25 cellular contexts compared by ENCODE assay signal in the genomic region with DNA sequence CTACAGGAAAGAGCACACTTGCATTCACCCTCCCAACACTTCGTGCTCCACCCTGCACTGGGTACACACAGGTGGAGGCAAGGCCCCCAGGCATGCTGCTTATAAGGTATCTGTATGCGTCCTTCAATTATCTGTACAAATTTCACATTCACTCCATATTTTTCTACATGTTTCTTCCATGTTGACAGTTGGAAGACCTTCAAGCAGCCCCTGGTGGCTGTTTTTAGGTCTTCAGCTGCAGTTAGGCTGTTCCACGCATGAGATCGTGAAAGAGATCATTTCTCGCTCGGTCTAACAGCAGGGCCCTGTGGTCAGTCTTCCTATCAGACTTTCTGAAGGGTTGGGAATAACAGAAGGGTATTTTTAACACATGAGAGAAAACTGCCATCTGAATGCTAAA. TPM values are rescaled to one million over a fixed set of nuclear protein-coding genes. Genes with fewer than 3 reads are reported as not detected.
DNase-seq lines count a peak whose midpoint lies in the region; ATAC-seq and TF ChIP-seq lines count a peak whose summit lies in the region.
"Had no signal": no experiment of that assay in that cellular context is flagged by ENCODE, and none has a peak within 500 bp of the region (broad histone marks: within the 10 kb centered on the region; RNA-seq: fewer than 3 reads in every experiment).

No MANE protein-coding gene starts in this region.

- CTCF ChIA-PET in activated CD4-positive, alpha-beta memory T cell treated with anti-CD3 and anti-CD28 coated beads, Interleukin-2, amount 10 ng/mL, durations not matched to agents 7 days and 5 days (lab: Charles Lee), result no interaction called here

- peaks cover 6% of the 10 kb centered on the region for H3K4me1 Mint-ChIP-seq in activated CD4-positive, alpha-beta memory T cell treated with anti-CD3 and anti-CD28 coated beads, Interleukin-2, amount 10 ng/mL, durations not matched to agents 7 days and 5 days
- H3K4me1 Mint-ChIP-seq: nephron had no signal

- H2AK5ac ChIP-seq in trophoblast cell (ENCODE audit: low read length), result no peak overlapping the region

- peaks cover 11% of the 10 kb centered on the region for H3K9me3 Mint-ChIP-seq in activated CD4-positive, alpha-beta memory T cell treated with anti-CD3 and anti-CD28 coated beads, Interleukin-2, amount 10 ng/mL, durations not matched to agents 7 days and 5 days

- H2BK12ac ChIP-seq in trophoblast cell (ENCODE audit: low read length), result no peak overlapping the region

- H3F3A ChIP-seq in Loucy (ENCODE audit: low read depth), result no peaks in the 10 kb centered on the region

- H3K27ac ChIP-seq in trophoblast cell (ENCODE audit: low read depth, low read length), result no peak overlapping the region
- H3K27ac ChIP-seq: heart right ventricle, psoas muscle, skin epidermis, stomach, transverse colon had no signal

- peaks cover 6% of the 10 kb centered on the region for H3K36me3 ChIP-seq in GM06990 (ENCODE audit: control insufficient read depth, insufficient read depth, low read length)
- H3K36me3 ChIP-seq in Loucy (ENCODE audit: insufficient read depth, low read length), result peaks cover 10% of the 10 kb centered on the region; the same call in 1 of the 2 replicates
- H3K36me3 ChIP-seq in trophoblast cell (ENCODE audit: control insufficient read depth in 1 of 2, insufficient read depth in 2 of 2, low read length in 2 of 2), result no peaks in the 10 kb centered on the region
- H3K36me3 ChIP-seq: HAP-1, stomach, transverse colon had no signal

- no peaks in the 10 kb centered on the region for H3K79me1 ChIP-seq in trophoblast cell (ENCODE audit: low read length)

- H3K36me3 Mint-ChIP-seq in activated CD4-positive, alpha-beta memory T cell treated with anti-CD3 and anti-CD28 coated beads, Interleukin-2, amount 10 ng/mL, durations not matched to agents 7 days and 5 days (ENCODE audit: low read depth), result peaks cover 43% of the 10 kb centered on the region

- TF ChIP-seq CTCF in GM06990 (IDR thresholded peaks at IDR 0.05; ENCODE audit: insufficient read depth, low read length, poor library complexity, severe bottlenecking) (peak; percentile 26), Loucy (conservative IDR thresholded peaks at IDR 0.05; ENCODE audit: low read length) (peak; percentile 45), choroid plexus epithelial cell (conservative IDR thresholded peaks at IDR 0.05; ENCODE audit: low read depth, low read length) (peak; percentile 39)

- no CpG with 5 or more reads among the region's 6 CpGs for WGBS in trophoblast cell (ENCODE audit: extremely low coverage, insufficient coverage, insufficient read length)

- DNase-seq in GM06990 (ENCODE audit: extremely low read depth, insufficient read length) (no peak), choroid plexus epithelial cell (ENCODE audit: low read depth) (no peak), trophoblast cell (peak; percentile 27 to 80)
- no peak for DNase-seq in central memory CD4-positive, alpha-beta T cell
- DNase-seq in activated CD4-positive, alpha-beta memory T cell treated with anti-CD3 and anti-CD28 coated beads, Interleukin-2, amount 10 ng/mL, durations not matched to agents 7 days and 5 days, result no peak
- DNase-seq: activated CD8-positive, alpha-beta T cell treated with anti-CD3 and anti-CD28 coated beads, Interleukin-2, amount 10 ng/mL, durations not matched to agents 7 days and 5 days; activated naive CD4-positive, alpha-beta T cell treated with anti-CD3 and anti-CD28 coated beads, Interleukin-2, amount 50 U/mL, for 16 hours; activated T-cell treated with anti-CD3 and anti-CD28 coated beads, Interleukin-2, amount 50 U/mL, for 4 hours; AML-193; anterior cingulate cortex; effector CD8-positive, alpha-beta T cell; heart right ventricle; NCI-H1417; NCI-H510A treated with DMSO at 0.1 percent for 48 hours; psoas muscle; stimulated activated CD4-positive, alpha-beta T cell treated with anti-CD3 and anti-CD28 coated beads, Interleukin-2, amount 100 ng/mL, for 48 hours; stomach; transverse colon had no signal

- no peaks in the 10 kb centered on the region for H3K9me2 ChIP-seq in Loucy (replicated peaks; ENCODE audit: low read depth, low read length)

- H4K8ac ChIP-seq in trophoblast cell (ENCODE audit: low read depth, low read length), result no peak overlapping the region

- POLR2A ChIA-PET in activated CD4-positive, alpha-beta memory T cell treated with anti-CD3 and anti-CD28 coated beads, Interleukin-2, amount 10 ng/mL, durations not matched to agents 7 days and 5 days (lab: Charles Lee), result no interaction called here

- H3K4me3 Mint-ChIP-seq in activated CD4-positive, alpha-beta memory T cell treated with anti-CD3 and anti-CD28 coated beads, Interleukin-2, amount 10 ng/mL, durations not matched to agents 7 days and 5 days, result no peak overlapping the region
- H3K4me3 Mint-ChIP-seq: activated CD8-positive, alpha-beta T cell treated with anti-CD3 and anti-CD28 coated beads, Interleukin-2, amount 10 ng/mL, durations not matched to agents 7 days and 5 days; activated T-cell treated with anti-CD3 and anti-CD28 coated beads, Interleukin-2, amount 50 U/mL, for 4 hours; nephron had no signal

- H3K4ac ChIP-seq in trophoblast cell (ENCODE audit: low read depth, low read length), result no peak overlapping the region

- H3K4me1 ChIP-seq in Loucy (ENCODE audit: insufficient read depth, low read length, poor library complexity, severe bottlenecking) (peaks cover 27% of the 10 kb centered on the region), trophoblast cell (ENCODE audit: control insufficient read depth in 1 of 2, insufficient read depth in 2 of 2, low read length in 2 of 2) (no peaks in the 10 kb centered on the region)
- H3K4me1 ChIP-seq: HAP-1, heart right ventricle, psoas muscle, stomach, transverse colon had no signal

- H3K27me3 ChIP-seq in GM06990 (replicated peaks; ENCODE audit: control insufficient read depth, insufficient read depth, low read length) (no peaks in the 10 kb centered on the region), Loucy (ENCODE audit: insufficient read depth, low read length, poor library complexity, severe bottlenecking) (no peaks in the 10 kb centered on the region), trophoblast cell (ENCODE audit: insufficient read depth, low read length) (no peaks in the 10 kb centered on the region)
- H3K27me3 ChIP-seq: heart right ventricle, stomach, transverse colon had no signal

- ATAC-seq in GM21390 (IDR thresholded peaks at IDR 0.05; ENCODE audit: unreplicated experiment) (no peak), GM18907 (IDR thresholded peaks at IDR 0.05; ENCODE audit: unreplicated experiment) (no peak)
- ATAC-seq: activated CD8-positive, alpha-beta T cell treated with anti-CD3 and anti-CD28 coated beads, Interleukin-2, amount 10 ng/mL, durations not matched to agents 7 days and 5 days; activated T-cell treated with anti-CD3 and anti-CD28 coated beads, Interleukin-2, amount 50 U/mL, for 4 hours; heart right ventricle; left lobe of liver; psoas muscle had no signal

- H3K9me3 ChIP-seq in Loucy (ENCODE audit: insufficient read depth, low read depth, low read length) (no peaks in the 10 kb centered on the region), trophoblast cell (ENCODE audit: insufficient read depth, low read depth, low read length) (peaks cover 6% of the 10 kb centered on the region)
- H3K9me3 ChIP-seq: psoas muscle, stomach, transverse colon had no signal

- H3K9ac ChIP-seq in Loucy (ENCODE audit: low read depth, low read length, poor library complexity, severe bottlenecking), result no peak overlapping the region
- H3K9ac ChIP-seq in trophoblast cell (ENCODE audit: low read length), result no peak overlapping the region

- H3K4me2 ChIP-seq in Loucy (ENCODE audit: low read depth, low read length, poor library complexity, severe bottlenecking) (no peak overlapping the region), trophoblast cell (ENCODE audit: low read length) (no peak overlapping the region)

- H3K27ac Mint-ChIP-seq in activated CD4-positive, alpha-beta memory T cell treated with anti-CD3 and anti-CD28 coated beads, Interleukin-2, amount 10 ng/mL, durations not matched to agents 7 days and 5 days, result no peak overlapping the region
- H3K27ac Mint-ChIP-seq: activated CD8-positive, alpha-beta T cell treated with anti-CD3 and anti-CD28 coated beads, Interleukin-2, amount 10 ng/mL, durations not matched to agents 7 days and 5 days; nephron had no signal

- no peak overlapping the region for H3K23ac ChIP-seq in trophoblast cell (ENCODE audit: low read length)

- H3K18ac ChIP-seq in trophoblast cell (ENCODE audit: low read length), result no peak overlapping the region

- H3K79me2 ChIP-seq in Loucy (ENCODE audit: insufficient read depth, low read length), result no peaks in the 10 kb centered on the region
- no peaks in the 10 kb centered on the region for H3K79me2 ChIP-seq in trophoblast cell (ENCODE audit: control insufficient read depth, insufficient read depth, low read length, poor library complexity)

- no peaks in the 10 kb centered on the region for H4K20me1 ChIP-seq in Loucy (ENCODE audit: insufficient read depth, low read length, poor library complexity, severe bottlenecking)

- no peak overlapping the region for H3K14ac ChIP-seq in trophoblast cell (ENCODE audit: low read length)

- H4K12ac ChIP-seq in trophoblast cell (ENCODE audit: low read depth, low read length), result no peak overlapping the region

- no peak overlapping the region for H2BK5ac ChIP-seq in trophoblast cell (ENCODE audit: low read depth, low read length, poor library complexity)

- no peak overlapping the region for H2AFZ ChIP-seq in Loucy (ENCODE audit: low read length)
- H2AFZ ChIP-seq in trophoblast cell (ENCODE audit: insufficient read depth, low read length, poor library complexity), result no peak overlapping the region

- H4K91ac ChIP-seq in trophoblast cell (ENCODE audit: low read depth, low read length), result no peak overlapping the region

- no peak overlapping the region for H2BK120ac ChIP-seq in trophoblast cell (ENCODE audit: insufficient read depth, low read length, poor library complexity)

- H3K4me3 ChIP-seq in GM06990 (replicated peaks; ENCODE audit: low read depth, low read length) (no peak overlapping the region), Loucy (ENCODE audit: low read length, poor library complexity, severe bottlenecking) (no peak overlapping the region), choroid plexus epithelial cell (ENCODE audit: low read depth, low read length) (no peak overlapping the region), trophoblast cell (ENCODE audit: low read depth, low read length) (no peak overlapping the region)
- H3K4me3 ChIP-seq: HAP-1, heart right ventricle, psoas muscle, skin epidermis, stomach, transverse colon had no signal

- H3K27me3 Mint-ChIP-seq in activated CD4-positive, alpha-beta memory T cell treated with anti-CD3 and anti-CD28 coated beads, Interleukin-2, amount 10 ng/mL, durations not matched to agents 7 days and 5 days, result no peaks in the 10 kb centered on the region

RNA-seq across cellular contexts. Expression of a gene that starts 47.1 kb away (rescaled TPM):
- 0.21 and 0.22 TPM in 2 replicates for polyA plus RNA-seq in trophoblast cell (2013)
- total RNA-seq in activated CD4-positive, alpha-beta memory T cell treated with anti-CD3 and anti-CD28 coated beads, Interleukin-2, amount 10 ng/mL, durations not matched to agents 7 days and 5 days, result 10 to 100 TPM; 27.0 to 27.1 TPM

Comparison
In these comparisons a context has a peak if more than half of its experiments do, and no peak if none do; other contexts are left out.
1. DNase-seq: peak in trophoblast cell (2 of 2); none in GM06990 (single experiment), choroid plexus epithelial cell (single experiment), central memory CD4-positive, alpha-beta T cell (single experiment) and activated CD4-positive, alpha-beta memory T cell treated with anti-CD3 and anti-CD28 coated beads, Interleukin-2, amount 10 ng/mL, durations not matched to agents 7 days and 5 days (single experiment).
2. Peak in every context shown above with its lines, with median percentiles within 50 percentile points of each other: CTCF ChIP-seq.